Comparison of ENCODE assay signal across 8 cellular contexts in the genomic region with DNA sequence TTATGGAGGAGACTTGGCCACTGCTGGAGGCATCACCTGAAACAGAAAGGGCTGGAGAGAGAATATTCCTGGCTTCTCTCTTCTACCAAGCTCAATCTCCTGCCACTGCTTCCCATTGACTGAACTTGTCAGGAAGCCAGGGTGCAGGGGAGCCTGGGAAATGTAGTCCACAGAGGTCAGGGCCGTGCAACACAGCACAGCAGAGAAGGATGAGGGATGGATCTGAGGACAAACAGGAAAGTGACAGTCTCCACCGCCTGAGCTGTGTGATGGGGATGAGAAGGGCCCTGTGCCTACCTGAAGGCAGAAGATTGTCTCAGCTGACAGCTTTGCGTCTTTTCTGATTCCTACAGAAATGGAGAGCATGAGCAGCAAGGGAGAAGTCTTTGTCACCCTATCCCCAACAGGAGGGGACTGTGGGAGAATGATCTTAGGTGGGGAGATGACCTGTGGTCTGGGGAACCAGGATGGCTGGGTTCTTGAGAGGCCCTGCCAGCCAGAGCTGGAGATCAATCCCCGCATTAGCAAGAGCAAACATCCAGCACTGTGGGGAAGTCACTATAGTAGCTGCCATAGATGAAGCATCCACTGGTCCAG.
DNase-seq lines count a peak whose midpoint lies in the region; ATAC-seq and TF ChIP-seq lines count a peak whose summit lies in the region.

No MANE protein-coding gene starts in this region.

- H3K36me3 Mint-ChIP-seq in neural crest cell (ENCODE audit: low read depth): no peaks in the 10 kb centered on the region

- H3K4me3 Mint-ChIP-seq in neural crest cell: no peak overlapping the region

- peak; percentile 68 for DNase-seq in EH (ENCODE audit: low read depth)
- DNase-seq in NCI-H2196 treated with DMSO at 0.1 percent for 48 hours (lab: John Stamatoyannopoulos, UW; ENCODE audit: unreplicated experiment): peak; percentile 25
- DNase-seq in dorsolateral prefrontal cortex: peak in 7 of 10 donors; percentile 23 to 74 (median 56)
- peak; percentile 19 for DNase-seq in neural crest cell (ENCODE audit: low read depth, low spot score)
- no peak for DNase-seq in NCI-H187 treated with DMSO at 0.1 percent for 48 hours (lab: John Stamatoyannopoulos, UW)

- H3K9me3 Mint-ChIP-seq in neural crest cell: peaks cover 2% of the 10 kb centered on the region

- peaks cover 23% of the 10 kb centered on the region for H3K4me1 Mint-ChIP-seq in neural crest cell

- H3K4me3 ChIP-seq in dorsolateral prefrontal cortex: no peak overlapping the region

- H3K27ac ChIP-seq in dorsolateral prefrontal cortex: no peak overlapping the region

- peak overlapping the region; percentile 27 for H3K27ac Mint-ChIP-seq in neural crest cell (ENCODE audit: unreplicated experiment)

- TF ChIP-seq CTCF in dorsolateral prefrontal cortex (IDR thresholded peaks at IDR 0.05 in 54 of 56, conservative IDR thresholded peaks at IDR 0.05 in 2 of 56; ENCODE audit: low read depth in 1 of 56, partially characterized antibody in 56 of 56): no peak
- no peak for TF ChIP-seq CTCF in neural crest cell (conservative IDR thresholded peaks at IDR 0.05)

- intact Hi-C loops in dorsolateral prefrontal cortex (cut with DNase I): no loop called here

- H3K27me3 Mint-ChIP-seq in neural crest cell (ENCODE audit: low read depth): no peaks in the 10 kb centered on the region

- no peaks in the 10 kb centered on the region for H3K27me3 ChIP-seq in dorsolateral prefrontal cortex

- ATAC-seq in GM19467 (IDR thresholded peaks at IDR 0.05; ENCODE audit: unreplicated experiment): no peak
- no peak for ATAC-seq in HG02938 (IDR thresholded peaks at IDR 0.05; ENCODE audit: unreplicated experiment)
- ATAC-seq in HG03280 (IDR thresholded peaks at IDR 0.05; ENCODE audit: unreplicated experiment): no peak
